In genomic region chr6:42104807-42105713, GRCh38 we compare ENCODE assay signal across 11 cellular contexts. TPM values are rescaled to one million over a fixed set of nuclear protein-coding genes. Genes with fewer than 3 reads are reported as not detected.
DNase-seq lines count a peak whose midpoint lies in the region; ATAC-seq and TF ChIP-seq lines count a peak whose summit lies in the region.
"Had no signal": no experiment of that assay in that cellular context is flagged by ENCODE, and none has a peak within 500 bp of the region (broad histone marks: within the 10 kb centered on the region; RNA-seq: fewer than 3 reads in every experiment).

No MANE protein-coding gene starts in this region.

- no peaks in the 10 kb centered on the region for H3K79me1 ChIP-seq in neuronal stem cell (ENCODE audit: low read depth, low read length)

- peak overlapping the region; percentile 95 for H3K23ac ChIP-seq in neuronal stem cell (ENCODE audit: low read depth, low read length, poor library complexity)

- ATAC-seq in GM19397 (IDR thresholded peaks at IDR 0.05; ENCODE audit: unreplicated experiment), result no peak

- peak overlapping the region; percentile 99 for H3K18ac ChIP-seq in neuronal stem cell (ENCODE audit: low read length)

- H3K79me2 ChIP-seq in KMS-11 (ENCODE audit: insufficient read depth, low read depth), result no peaks in the 10 kb centered on the region

- no peak overlapping the region for H4K91ac ChIP-seq in neuronal stem cell (ENCODE audit: low read depth, low read length, poor library complexity)

- H4K8ac ChIP-seq in neuronal stem cell (ENCODE audit: low read depth, low read length), result no peak overlapping the region

- H3K9ac ChIP-seq in KMS-11 (peak overlapping the region; percentile 27; the same call in 1 of the 2 replicates), neuronal stem cell (ENCODE audit: low read depth, low read length, poor library complexity) (no peak overlapping the region)

- no peaks in the 10 kb centered on the region for H4K20me1 ChIP-seq in KMS-11 (ENCODE audit: insufficient read depth)

- H3K36me3 ChIP-seq in KMS-11 (ENCODE audit: insufficient read depth) (no peaks in the 10 kb centered on the region), neuronal stem cell (replicated peaks in 1 of 2; ENCODE audit: control insufficient read depth in 2 of 2, insufficient read depth in 2 of 2, low read length in 2 of 2) (no peaks in the 10 kb centered on the region)
- H3K36me3 ChIP-seq: SJSA1 had no signal

- peak overlapping the region; percentile 59; the same call in 1 of the 2 replicates for H2AFZ ChIP-seq in KMS-11 (ENCODE audit: low read depth)
- H2AFZ ChIP-seq in neuronal stem cell (ENCODE audit: low read length), result peak overlapping the region; percentile 88

- H2BK5ac ChIP-seq in neuronal stem cell (ENCODE audit: low read length), result no peak overlapping the region

- H3K4ac ChIP-seq in neuronal stem cell (ENCODE audit: low read length), result peak overlapping the region; percentile 17

- in situ Hi-C loops in G401 (cut with HindIII; ENCODE audit: low sequenced_read_pairs), result no loop called here

- no peak overlapping the region for H3K4me2 ChIP-seq in KMS-11
- H3K4me2 ChIP-seq in neuronal stem cell (ENCODE audit: insufficient read depth, low read length, poor library complexity, severe bottlenecking), result peak overlapping the region; percentile 67

- peak overlapping the region; percentile 82 for H2AK5ac ChIP-seq in neuronal stem cell (ENCODE audit: low read depth, low read length)

- H3K27me3 ChIP-seq in KMS-11 (ENCODE audit: insufficient read depth, low read depth) (no peaks in the 10 kb centered on the region; the same call in 1 of the 2 replicates), neuronal stem cell (ENCODE audit: control insufficient read depth in 3 of 3, insufficient read depth in 3 of 3, low read depth in 1 of 3, low read length in 3 of 3) (peaks cover 0 to 20% (median 3%) of the 10 kb centered on the region in 3 experiments)
- H3K27me3 ChIP-seq: SJSA1 had no signal

- no peaks in the 10 kb centered on the region for H3K9me3 ChIP-seq in neuronal stem cell (replicated peaks in 1 of 2; ENCODE audit: control insufficient read depth in 2 of 2, insufficient read depth in 1 of 2, low read depth in 1 of 2, low read length in 2 of 2)
- H3K9me3 ChIP-seq: SJSA1 had no signal

- peak overlapping the region; percentile 88 for H2BK15ac ChIP-seq in neuronal stem cell (ENCODE audit: low read length)

- H3K14ac ChIP-seq in neuronal stem cell (ENCODE audit: low read length), result no peak overlapping the region

- TF ChIP-seq CTCF in GM12865 (IDR thresholded peaks at IDR 0.05; ENCODE audit: insufficient read depth, low read depth, low read length, missing control alignments), result no peak
- no peak for TF ChIP-seq CTCF in KMS-11 (conservative IDR thresholded peaks at IDR 0.05; ENCODE audit: low read depth, low read length)
- TF ChIP-seq CTCF in coronary artery (IDR thresholded peaks at IDR 0.05), result no peak

- peak overlapping the region; percentile 53 for H3K4me3 ChIP-seq in GM12865 (ENCODE audit: low read depth, low read length)
- H3K4me3 ChIP-seq in KMS-11 (IDR thresholded peaks at IDR 0.05; ENCODE audit: insufficient read depth, low read depth, low read length), result no peak overlapping the region
- peak overlapping the region; percentile 63 for H3K4me3 ChIP-seq in coronary artery
- H3K4me3 ChIP-seq in neuronal stem cell (ENCODE audit: low read length in 2 of 2), result no peak overlapping the region
- H3K4me3 ChIP-seq: SJSA1 had no signal

- DNase-seq in GM12865 (ENCODE audit: low read depth), result no peak
- DNase-seq in coronary artery (ENCODE audit: low spot score), result no peak
- no peak for DNase-seq in neuronal stem cell (ENCODE audit: low spot score)
- DNase-seq in G401 (ENCODE audit: low spot score), result no peak
- no peak for DNase-seq in stimulated activated CD4-positive, alpha-beta T cell treated with anti-CD3 and anti-CD28 coated beads, Interleukin-2, amount 100 ng/mL, for 48 hours
- no peak for DNase-seq in H4 (ENCODE audit: low spot score)

- H3K27ac ChIP-seq in KMS-11 (no peak overlapping the region), coronary artery (no peak overlapping the region), neuronal stem cell (replicated peaks; ENCODE audit: low read length) (no peak overlapping the region)
- H3K27ac ChIP-seq: SJSA1 had no signal

- no peaks in the 10 kb centered on the region for H3K4me1 ChIP-seq in KMS-11 (ENCODE audit: low read depth, poor library complexity, severe bottlenecking)
- peaks cover 12% of the 10 kb centered on the region in 2 donors for H3K4me1 ChIP-seq in neuronal stem cell (ENCODE audit: control insufficient read depth in 2 of 2, insufficient read depth in 1 of 2, low read depth in 1 of 2, low read length in 2 of 2)

- WGBS in neuronal stem cell (ENCODE audit: extremely low coverage in 2 of 2, insufficient read length in 2 of 2, insufficient replicate concordance in 1 of 2), 2 donors, result no CpG with 5 or more reads among the region's 35 CpGs

- no peak overlapping the region for H2BK12ac ChIP-seq in neuronal stem cell (ENCODE audit: low read length)

- H2BK120ac ChIP-seq in neuronal stem cell (ENCODE audit: low read depth, low read length), result peak overlapping the region; percentile 69

RNA-seq across cellular contexts. Expression of gene C6orf132, which starts 37.4 kb away (rescaled TPM):
- 0.39 TPM for polyA plus RNA-seq in neuronal stem cell (2013, experiment 1 of 2)
- 0.39 TPM for polyA plus RNA-seq in neuronal stem cell (2013, experiment 2 of 2)
- 0.18 TPM in 1 of 2 replicates, not detected in the other for total RNA-seq in G401 (2014; rRNA removed; shearing (Covaris generic))
- not detected in 2 replicates for total RNA-seq in H4 (2014; rRNA removed; shearing (Covaris generic))
- total RNA-seq: cerebellum, SJSA1 had no signal
- polyA plus RNA-seq: neural cell had no signal

RNA-seq across cellular contexts. Expression of gene TAF8, which starts 54.7 kb away (rescaled TPM):
- 30.4 TPM for polyA plus RNA-seq in neuronal stem cell (2013, experiment 1 of 2)
- 29.3 TPM for polyA plus RNA-seq in neuronal stem cell (2013, experiment 2 of 2)
- total RNA-seq in G401 (2014; rRNA removed; shearing (Covaris generic)), result 27.5 and 28.2 TPM in 2 replicates
- 27.8 and 30.4 TPM in 2 replicates for total RNA-seq in H4 (2014; rRNA removed; shearing (Covaris generic))

Comparison
In these comparisons a context has a peak if more than half of its experiments do, and no peak if none do; other contexts are left out.
1. H3K4me3 ChIP-seq: peak in GM12865 (single experiment) and coronary artery (single experiment); none in KMS-11 (single experiment) and neuronal stem cell (0 of 2).